In the genomic region with DNA sequence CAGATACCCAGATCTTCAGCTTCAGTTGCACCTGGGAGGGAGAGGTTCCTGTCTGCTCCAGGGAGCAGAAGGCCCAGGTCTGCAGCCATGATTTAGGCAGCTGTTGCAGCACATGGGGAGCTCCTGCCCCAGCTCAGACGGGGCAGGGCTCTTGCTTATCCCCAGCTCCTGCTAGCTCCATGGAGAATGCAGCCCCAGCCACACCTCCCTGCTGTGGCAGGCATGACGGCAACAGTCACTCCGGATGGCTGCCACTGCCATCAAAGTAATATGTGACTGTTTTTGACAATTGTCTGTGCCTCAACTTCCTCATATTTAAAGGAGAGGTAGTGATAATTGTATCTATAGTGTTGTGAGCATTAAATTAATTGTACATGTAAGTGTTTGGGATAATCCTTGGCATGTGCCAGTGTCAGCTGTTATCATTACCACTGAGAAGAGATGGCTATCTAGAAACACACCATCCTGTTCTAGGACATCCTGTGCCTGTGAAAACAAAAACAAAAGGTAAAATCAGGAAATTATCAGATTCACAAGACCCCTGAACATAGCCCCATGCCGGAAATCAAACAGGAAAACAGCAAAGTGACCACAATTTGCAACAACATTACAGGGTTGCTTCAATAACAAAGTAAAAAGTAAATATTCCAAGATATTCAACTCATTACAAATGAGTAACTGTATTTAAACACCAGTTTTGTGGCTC, we compare ENCODE assay signal across 14 cellular contexts.
DNase-seq lines count a peak whose midpoint lies in the region; ATAC-seq, FAIRE-seq and TF ChIP-seq lines count a peak whose summit lies in the region.
"Had no signal": no experiment of that assay in that cellular context is flagged by ENCODE, and none has a peak within 500 bp of the region (broad histone marks: within the 10 kb centered on the region; RNA-seq: fewer than 3 reads in every experiment).

No MANE protein-coding gene starts in this region.

- no peak for TF ChIP-seq RAD21 in HepG2 (CRISPR knock-in tag; IDR thresholded peaks at IDR 0.05)

- H3K4me3 ChIP-seq in BLaER1 (no peak overlapping the region), HepG2 (replicated peaks in 1 of 3; ENCODE audit: insufficient read depth in 1 of 3, low read depth in 2 of 3, low read length in 3 of 3) (no peak overlapping the region)
- H3K4me3 ChIP-seq in CD8-positive, alpha-beta T cell (ENCODE audit: low read depth, low read length) = no peak overlapping the region

- H3K36me3 ChIP-seq in BLaER1 (no peaks in the 10 kb centered on the region), HepG2 (replicated peaks in 1 of 2; ENCODE audit: control insufficient read depth in 1 of 2, insufficient read depth in 2 of 2, low read length in 2 of 2) (no peaks in the 10 kb centered on the region)
- no peaks in the 10 kb centered on the region for H3K36me3 ChIP-seq in CD8-positive, alpha-beta T cell (ENCODE audit: insufficient read depth, low read length)

- no TSS peak for BruUV-seq in HepG2 (replicated peaks; lab: Mats Ljungman, UMichigan)

- H3K9ac ChIP-seq in BLaER1 = no peak overlapping the region
- no peak overlapping the region for H3K9ac ChIP-seq in HepG2 (ENCODE audit: insufficient read depth, low read depth, low read length)

- no peaks in the 10 kb centered on the region for H3K27me3 ChIP-seq in BLaER1
- no peaks in the 10 kb centered on the region for H3K27me3 ChIP-seq in CD8-positive, alpha-beta T cell (ENCODE audit: insufficient read depth, low read length)
- H3K27me3 ChIP-seq in HepG2 (ENCODE audit: control insufficient read depth in 1 of 2, insufficient read depth in 2 of 2, low read length in 2 of 2) = no peaks in the 10 kb centered on the region; a peak in 1 of 5 replicates

- no peaks in the 10 kb centered on the region for H3K27me3 Mint-ChIP-seq in CD8-positive, alpha-beta T cell (ENCODE audit: low read depth)
- no peaks in the 10 kb centered on the region for H3K27me3 Mint-ChIP-seq in activated naive CD8-positive, alpha-beta T cell treated with anti-CD3 and anti-CD28 coated beads, Interleukin-2, amount 10 ng/mL, durations not matched to agents 7 days and 5 days
- no peaks in the 10 kb centered on the region for H3K27me3 Mint-ChIP-seq in naive B cell

- H3K9me3 Mint-ChIP-seq in CD8-positive, alpha-beta T cell = no peaks in the 10 kb centered on the region
- no peaks in the 10 kb centered on the region for H3K9me3 Mint-ChIP-seq in activated naive CD8-positive, alpha-beta T cell treated with anti-CD3 and anti-CD28 coated beads, Interleukin-2, amount 10 ng/mL, durations not matched to agents 7 days and 5 days
- peaks cover 0 to 4% (median 2%) of the 10 kb centered on the region in 7 donors for H3K9me3 Mint-ChIP-seq in naive B cell

- peak overlapping the region; percentile 81 for H3K27ac Mint-ChIP-seq in CD8-positive, alpha-beta T cell
- H3K27ac Mint-ChIP-seq in activated naive CD8-positive, alpha-beta T cell treated with anti-CD3 and anti-CD28 coated beads, Interleukin-2, amount 10 ng/mL, durations not matched to agents 7 days and 5 days = peak overlapping the region; percentile 66
- peak overlapping the region in 5 of 6 donors; percentile 48 to 81 (median 68) for H3K27ac Mint-ChIP-seq in naive B cell

- no peak for TF ChIP-seq EP300 in HepG2 (IDR thresholded peaks at IDR 0.05; ENCODE audit: low read depth in 2 of 2, low read length in 2 of 2)
- TF ChIP-seq EP300 in HepG2 (CRISPR knock-in tag; IDR thresholded peaks at IDR 0.05; ENCODE audit: borderline replicate concordance) = no peak

- no peak overlapping the region for H2AFZ ChIP-seq in HepG2 (ENCODE audit: low read length)

- intact Hi-C loops in CD8-positive, alpha-beta T cell (cut with DNase I, micrococcal nuclease) = loop anchor here in 1 of 2 experiments (5.0 kb wide), 1 partner anchor 33 kb away; no protein-coding TSS in a partner anchor
- intact Hi-C loops in HepG2 (cut with micrococcal nuclease; ENCODE audit: unreplicated experiment) = no loop called here

- 13% methylated on average over 3 of the region's 4 CpGs for WGBS in HepG2 (ENCODE audit: low lambda C conversion rate)

- H3K4me1 Mint-ChIP-seq in CD8-positive, alpha-beta T cell (ENCODE audit: low read depth) = peaks cover 24% of the 10 kb centered on the region
- peaks cover 7% of the 10 kb centered on the region for H3K4me1 Mint-ChIP-seq in activated naive CD8-positive, alpha-beta T cell treated with anti-CD3 and anti-CD28 coated beads, Interleukin-2, amount 10 ng/mL, durations not matched to agents 7 days and 5 days
- peaks cover 8 to 22% (median 15%) of the 10 kb centered on the region in 3 donors for H3K4me1 Mint-ChIP-seq in naive B cell

- peak overlapping the region; percentile 2 for H3K4me3 Mint-ChIP-seq in CD8-positive, alpha-beta T cell
- H3K4me3 Mint-ChIP-seq in activated naive CD8-positive, alpha-beta T cell treated with anti-CD3 and anti-CD28 coated beads, Interleukin-2, amount 10 ng/mL, durations not matched to agents 7 days and 5 days = no peak overlapping the region
- peak overlapping the region in 5 of 8 donors; percentile 8 to 65 (median 34) for H3K4me3 Mint-ChIP-seq in naive B cell

- no peak for FAIRE-seq in HepG2 (lab: Jason Lieb, UNC)

- H4K20me1 ChIP-seq in BLaER1 (no peaks in the 10 kb centered on the region), HepG2 (ENCODE audit: insufficient read depth, low read length) (no peaks in the 10 kb centered on the region)

- TF ChIP-seq POLR2A in HepG2 (IDR thresholded peaks at IDR 0.05; ENCODE audit: insufficient read depth in 1 of 2, low read depth in 2 of 2, low read length in 2 of 2) = no peak

- TF ChIP-seq CTCF in CD8-positive, alpha-beta T cell (IDR thresholded peaks at IDR 0.05) = no peak
- TF ChIP-seq CTCF in HepG2 (CRISPR knock-in tag; IDR thresholded peaks at IDR 0.05) = no peak

- no peaks in the 10 kb centered on the region for H3K79me2 ChIP-seq in HepG2 (ENCODE audit: insufficient read depth, low read length)

- peak overlapping the region; percentile 44 for H3K4me2 ChIP-seq in BLaER1
- no peak overlapping the region for H3K4me2 ChIP-seq in HepG2 (ENCODE audit: low read depth, low read length)

- CTCF ChIA-PET in CD8-positive, alpha-beta T cell (lab: Charles Lee) = interaction anchor here (1.5 kb wide), 1 partner anchor 206 kb away, joined by 3 read pairs; no protein-coding TSS in a partner anchor
- CTCF ChIA-PET in HepG2 (lab: Yijun Ruan, JAX; ENCODE audit: low intra/inter-chr PET ratio, low total read pairs) = no interaction called here

- peaks cover 20% of the 10 kb centered on the region for H3K4me1 ChIP-seq in BLaER1
- H3K4me1 ChIP-seq in CD8-positive, alpha-beta T cell (ENCODE audit: insufficient read depth, low read length) = peaks cover 23% of the 10 kb centered on the region
- no peaks in the 10 kb centered on the region for H3K4me1 ChIP-seq in HepG2 (ENCODE audit: insufficient read depth, low read length)

- peak; percentile 17 for ATAC-seq in CD8-positive, alpha-beta T cell
- ATAC-seq in activated naive CD8-positive, alpha-beta T cell treated with anti-CD3 and anti-CD28 coated beads, Interleukin-2, amount 10 ng/mL, durations not matched to agents 7 days and 5 days (ENCODE audit: low read depth) = no peak
- ATAC-seq in naive B cell (ENCODE audit: low read depth in 2 of 2) (peak in 1 of 2 donors; percentile 57), HG03460 (IDR thresholded peaks at IDR 0.05; ENCODE audit: unreplicated experiment) (no peak), HepG2 (no peak)
- ATAC-seq: left lobe of liver had no signal

- H3K36me3 Mint-ChIP-seq in CD8-positive, alpha-beta T cell = peaks cover 3% of the 10 kb centered on the region
- no peaks in the 10 kb centered on the region for H3K36me3 Mint-ChIP-seq in activated naive CD8-positive, alpha-beta T cell treated with anti-CD3 and anti-CD28 coated beads, Interleukin-2, amount 10 ng/mL, durations not matched to agents 7 days and 5 days
- H3K36me3 Mint-ChIP-seq in naive B cell = no peaks in the 10 kb centered on the region

- POLR2A ChIA-PET in CD8-positive, alpha-beta T cell (lab: Charles Lee) = interaction anchor here (1.0 to 3.0 kb wide), 4 partner anchors 11 to 207 kb away, joined by 3 to 11 read pairs (median 6); no protein-coding TSS in a partner anchor
- POLR2A ChIA-PET in activated naive CD8-positive, alpha-beta T cell treated with anti-CD3 and anti-CD28 coated beads, Interleukin-2, amount 10 ng/mL, durations not matched to agents 7 days and 5 days (lab: Charles Lee) = interaction anchor here (0.7 kb wide), 1 partner anchor 1180 kb away, joined by 3 read pairs; no protein-coding TSS in a partner anchor
- POLR2A ChIA-PET in HepG2 (lab: Yijun Ruan, JAX) = no interaction called here

- H3K9me3 ChIP-seq in BLaER1 (peaks cover 16% of the 10 kb centered on the region), HepG2 (ENCODE audit: low read length) (no peaks in the 10 kb centered on the region)
- H3K9me3 ChIP-seq in CD8-positive, alpha-beta T cell (ENCODE audit: low read length) = peaks cover 5% of the 10 kb centered on the region

- DNase-seq in CD8-positive, alpha-beta T cell = no peak
- no peak for DNase-seq in activated naive CD8-positive, alpha-beta T cell treated with anti-CD3 and anti-CD28 coated beads, Interleukin-2, amount 10 ng/mL, durations not matched to agents 7 days and 5 days
- peak; percentile 20 for DNase-seq in naive B cell
- DNase-seq in HepG2 (ENCODE audit: low spot score) = no peak
- DNase-seq in NCI-H345 (lab: John Stamatoyannopoulos, UW) = no peak
- DNase-seq: activated CD8-positive, alpha-beta memory T cell treated with anti-CD3 and anti-CD28 coated beads for 24 hours; activated gamma-delta T cell treated with Interleukin-2 at 50 U/mL for 16 hours; DMS79 treated with DMSO at 0.1 percent for 48 hours; Karpas-422; NCI-H1417; SHP77 treated with DMSO at 0.1 percent for 48 hours had no signal

- in situ Hi-C loops in HepG2 (cut with HindIII; ENCODE audit: extremely low pct_ligation_motif_present, low pct_unique_long_range_greater_than_20kb) = no loop called here

- H3K27ac ChIP-seq in BLaER1 = 0 out of 2 replicates have a peak overlapping the region, but pooled peaks have one; percentile 14
- peak overlapping the region; percentile 10 for H3K27ac ChIP-seq in CD8-positive, alpha-beta T cell (ENCODE audit: low read depth, low read length)
- H3K27ac ChIP-seq in HepG2 (ENCODE audit: extremely low read length, insufficient read depth, low read length) = no peak overlapping the region

TF ChIP-seq in HepG2, 621 proteins besides CTCF, POLR2A, EP300 and RAD21 (continues in another document):
- no peak for TF ChIP-seq NBN (conservative IDR thresholded peaks at IDR 0.05)
- no peak for TF ChIP-seq SIN3A (IDR thresholded peaks at IDR 0.05; ENCODE audit: borderline replicate concordance, low read depth, low read length)
